ENCODE assay signal across 14 cellular contexts in genomic region chr7:44743750-44744149, GRCh38.
"Had no signal": no experiment of that assay in that cellular context is flagged by ENCODE, and none has a peak within 500 bp of the region (broad histone marks: within the 10 kb centered on the region; RNA-seq: fewer than 3 reads in every experiment).

No MANE protein-coding gene starts in this region.

- H3K27me3 ChIP-seq: adrenal gland, body of pancreas, ovary, tibial nerve had no signal

- H3K9me3 ChIP-seq: adrenal gland, body of pancreas, ovary, tibial nerve had no signal

- H3K4me3 Mint-ChIP-seq: activated B cell treated with CpG ODN at 0.5 μM for 24 hours; central memory CD8-positive, alpha-beta T cell; memory B cell had no signal

- DNase-seq: activated B cell treated with CpG ODN at 0.5 μM for 24 hours; activated naive CD4-positive, alpha-beta T cell treated with anti-CD3 and anti-CD28 coated beads, Interleukin-2, amount 50 U/mL, for 16 hours; adrenal gland; body of pancreas; cortex of kidney; glutamatergic neuron; left cardiac atrium; retina; T-helper 2 cell had no signal

- H3K27ac Mint-ChIP-seq: activated B cell treated with CpG ODN at 0.5 μM for 24 hours, memory B cell had no signal

- H3K9me3 Mint-ChIP-seq: activated B cell treated with CpG ODN at 0.5 μM for 24 hours; central memory CD8-positive, alpha-beta T cell; memory B cell had no signal

- H3K4me3 ChIP-seq: adrenal gland, body of pancreas, ovary, tibial nerve had no signal

- H3K27me3 Mint-ChIP-seq: activated B cell treated with CpG ODN at 0.5 μM for 24 hours; central memory CD8-positive, alpha-beta T cell; memory B cell had no signal

- H3K36me3 ChIP-seq: adrenal gland, ovary, tibial nerve had no signal

- ATAC-seq: body of pancreas, esophagus mucosa, left cardiac atrium had no signal

- H3K36me3 Mint-ChIP-seq: memory B cell had no signal

- H3K27ac ChIP-seq: adrenal gland, body of pancreas, ovary had no signal
